21 cellular contexts compared by ENCODE assay signal in genomic region chr6:53691252-53691651, GRCh38. TPM values are rescaled to one million over a fixed set of nuclear protein-coding genes. Genes with fewer than 3 reads are reported as not detected.
DNase-seq lines count a peak whose midpoint lies in the region; ATAC-seq and TF ChIP-seq lines count a peak whose summit lies in the region.
"Had no signal": no experiment of that assay in that cellular context is flagged by ENCODE, and none has a peak within 500 bp of the region (broad histone marks: within the 10 kb centered on the region; RNA-seq: fewer than 3 reads in every experiment).

No MANE protein-coding gene starts in this region.

- no peaks in the 10 kb centered on the region for H3K27me3 ChIP-seq in cardiac muscle cell
- H3K27me3 ChIP-seq in right cardiac atrium (ENCODE audit: control insufficient read depth, insufficient read depth) = no peaks in the 10 kb centered on the region
- no peaks in the 10 kb centered on the region for H3K27me3 ChIP-seq in thyroid gland
- H3K27me3 ChIP-seq in right lobe of liver = no peaks in the 10 kb centered on the region
- H3K27me3 ChIP-seq: hepatocyte, Peyer's patch had no signal

- TF ChIP-seq POLR2A in thyroid gland (IDR thresholded peaks at IDR 0.05) = no peak
- no peak for TF ChIP-seq POLR2A in right lobe of liver (IDR thresholded peaks at IDR 0.05)

- H3K36me3 ChIP-seq in cardiac muscle cell = no peaks in the 10 kb centered on the region
- H3K36me3 ChIP-seq in thyroid gland = no peaks in the 10 kb centered on the region
- no peaks in the 10 kb centered on the region for H3K36me3 ChIP-seq in right lobe of liver
- H3K36me3 ChIP-seq: Peyer's patch had no signal

- H3K9me3 ChIP-seq in cardiac muscle cell (ENCODE audit: low read depth) (no peaks in the 10 kb centered on the region), right cardiac atrium (ENCODE audit: control insufficient read depth, low read length) (no peaks in the 10 kb centered on the region), thyroid gland (no peaks in the 10 kb centered on the region), right lobe of liver (no peaks in the 10 kb centered on the region)
- H3K9me3 ChIP-seq: Peyer's patch had no signal

- ATAC-seq in right cardiac atrium (no peak), HG02759 (IDR thresholded peaks at IDR 0.05; ENCODE audit: unreplicated experiment) (peak; percentile 10), HG02884 (IDR thresholded peaks at IDR 0.05; ENCODE audit: unreplicated experiment) (no peak), right lobe of liver (no peak)
- ATAC-seq: stimulated activated naive CD8-positive, alpha-beta T cell treated with anti-CD3 and anti-CD28 coated beads, Interleukin-15, amount 100 ng/mL, for 72 hours had no signal

- DNase-seq in cardiac muscle cell (ENCODE audit: low read depth in 1 of 2, low spot score in 1 of 2) = no peak
- no peak for DNase-seq in right cardiac atrium
- peak; percentile 12 for DNase-seq in NCI-H69 (lab: John Stamatoyannopoulos, UW)
- DNase-seq in thyroid gland = no peak
- DNase-seq in NOMO-1 (lab: John Stamatoyannopoulos, UW; ENCODE audit: unreplicated experiment in 2 of 2) = no peak
- no peak for DNase-seq in right lobe of liver
- DNase-seq: activated CD4-positive, alpha-beta T cell treated with anti-CD3 and anti-CD28 coated beads for 4 hours; activated gamma-delta T cell treated with Interleukin-2 at 50 U/mL for 16 hours; CD4-positive, alpha-beta memory T cell; cerebellar nuclear complex; endodermal cell; H9; kidney glomerular epithelial cell; midbrain; NCI-H1930; Peyer's patch; SK-N-SH; stimulated activated naive CD8-positive, alpha-beta T cell treated with anti-CD3 and anti-CD28 coated beads, Interleukin-15, amount 100 ng/mL, for 72 hours had no signal

- TF ChIP-seq CTCF in cardiac muscle cell (IDR thresholded peaks at IDR 0.05; ENCODE audit: low read depth, low read length) (no peak), thyroid gland (IDR thresholded peaks at IDR 0.05) (no peak), right lobe of liver (IDR thresholded peaks at IDR 0.05) (no peak)

- peak overlapping the region; percentile 16 for H3K27ac ChIP-seq in cardiac muscle cell
- no peak overlapping the region for H3K27ac ChIP-seq in right cardiac atrium (ENCODE audit: low read length)
- peak overlapping the region in 2 of 3 donors; percentile 6 to 52 for H3K27ac ChIP-seq in thyroid gland
- no peak overlapping the region for H3K27ac ChIP-seq in right lobe of liver
- H3K27ac ChIP-seq: hepatocyte, Peyer's patch had no signal

- peaks cover 50% of the 10 kb centered on the region for H3K4me1 ChIP-seq in cardiac muscle cell (ENCODE audit: low read depth)
- H3K4me1 ChIP-seq in right cardiac atrium (ENCODE audit: control insufficient read depth, insufficient read depth, low read length) = peaks cover 3% of the 10 kb centered on the region
- peaks cover 28 to 40% of the 10 kb centered on the region in 2 donors for H3K4me1 ChIP-seq in thyroid gland
- H3K4me1 ChIP-seq in right lobe of liver = no peaks in the 10 kb centered on the region
- H3K4me1 ChIP-seq: Peyer's patch had no signal

- intact Hi-C loops in right cardiac atrium (cut with DNase I) (no loop called here), thyroid gland (cut with DNase I) (no loop called here), right lobe of liver (cut with DNase I) (no loop called here)

- H3K4me3 ChIP-seq in cardiac muscle cell = no peak overlapping the region
- no peak overlapping the region for H3K4me3 ChIP-seq in right cardiac atrium (ENCODE audit: low read length)
- H3K4me3 ChIP-seq in thyroid gland (replicated peaks in 1 of 3) = no peak overlapping the region
- H3K4me3 ChIP-seq in right lobe of liver = no peak overlapping the region
- H3K4me3 ChIP-seq: hepatocyte, Peyer's patch had no signal

RNA-seq across cellular contexts. Expression of gene KLHL31, which starts 25.7 kb away (rescaled TPM):
- total RNA-seq in cardiac muscle cell (37.7 and 39.0 TPM in 2 replicates), right cardiac atrium (100 to 1,000 TPM; 191 to 273 (median 234) TPM), thyroid gland (1 to 10 TPM in 2 of 4 donors, under 1 TPM in 2; 0.54 to 1.6 (median 1.0) TPM), right lobe of liver (under 1 TPM; 0.12 to 0.53 (median 0.23) TPM)
- polyA plus RNA-seq in cardiac muscle cell (11.2 and 12.1 TPM in 2 replicates), right cardiac atrium (118 TPM)
- polyA plus RNA-seq: CD4-positive, alpha-beta memory T cell; SK-N-SH had no signal

Comparison
In these comparisons a context has a peak if more than half of its experiments do, and no peak if none do; other contexts are left out.
1. H3K27ac ChIP-seq: peak in cardiac muscle cell (single experiment) and thyroid gland (2 of 3); none in right cardiac atrium (single experiment) and right lobe of liver (0 of 3).
2. RNA of gene KLHL31, which starts 25.7 kb away (total RNA-seq): 191 to 273 TPM in right cardiac atrium and 37.7 to 39.0 TPM in cardiac muscle cell; 0.54 to 1.6 TPM in thyroid gland and 0.12 to 0.53 TPM in right lobe of liver; every median in the first group is over 10 times any median in the second.